Comparison of ENCODE assay signal across 14 cellular contexts in genomic region chr2:213235741-213236140, GRCh38. TPM values are rescaled to one million over a fixed set of nuclear protein-coding genes. Genes with fewer than 3 reads are reported as not detected.
DNase-seq lines count a peak whose midpoint lies in the region; ATAC-seq and TF ChIP-seq lines count a peak whose summit lies in the region.
"Had no signal": no experiment of that assay in that cellular context is flagged by ENCODE, and none has a peak within 500 bp of the region (broad histone marks: within the 10 kb centered on the region; RNA-seq: fewer than 3 reads in every experiment).

No MANE protein-coding gene starts in this region.

- WGBS in GM23248 (ENCODE audit: low coverage in 1 of 2, low lambda C conversion rate in 2 of 2, missing lambda C conversion rate in 2 of 2), 2 experiments: 65 to 71% methylated on average over 1 of the region's 1 CpG

- peaks cover 66% of the 10 kb centered on the region for H3K4me1 Mint-ChIP-seq in activated B cell treated with CpG ODN at 0.5 μM for 24 hours

- H3K36me3 ChIP-seq in BLaER1: no peaks in the 10 kb centered on the region
- H3K36me3 ChIP-seq in GM23248 (ENCODE audit: low read depth): no peaks in the 10 kb centered on the region
- no peaks in the 10 kb centered on the region for H3K36me3 ChIP-seq in OCI-LY1 (ENCODE audit: insufficient read depth, low read length)
- H3K36me3 ChIP-seq in mucosa of descending colon (ENCODE audit: low read depth): no peaks in the 10 kb centered on the region

- H3K27ac ChIP-seq in BLaER1: no peak overlapping the region
- no peak overlapping the region for H3K27ac ChIP-seq in GM23248
- peak overlapping the region; percentile 100 for H3K27ac ChIP-seq in OCI-LY1 (ENCODE audit: low read depth, low read length, poor library complexity, severe bottlenecking)
- H3K27ac ChIP-seq: 22Rv1 had no signal

- H3K9ac ChIP-seq in BLaER1: no peak overlapping the region
- H3K9ac ChIP-seq in GM23248: no peak overlapping the region
- peak overlapping the region; percentile 75 for H3K9ac ChIP-seq in OCI-LY1 (ENCODE audit: low read length)

- H3K27me3 ChIP-seq in BLaER1 (no peaks in the 10 kb centered on the region), GM23248 (replicated peaks; ENCODE audit: insufficient read depth) (no peaks in the 10 kb centered on the region), OCI-LY1 (ENCODE audit: insufficient read depth, low read length) (no peaks in the 10 kb centered on the region)

- H3K9me2 ChIP-seq in GM23248 (ENCODE audit: insufficient read depth) (no peaks in the 10 kb centered on the region), OCI-LY1 (ENCODE audit: low read depth, low read length) (no peaks in the 10 kb centered on the region)

- no peak for ATAC-seq in activated B cell treated with CpG ODN at 0.5 μM for 24 hours (ENCODE audit: low read depth)
- no peak for ATAC-seq in mucosa of descending colon
- no peak for ATAC-seq in GM18909 (IDR thresholded peaks at IDR 0.05; ENCODE audit: poor library complexity, unreplicated experiment)
- ATAC-seq: GM23338 had no signal

- no peaks in the 10 kb centered on the region for H4K20me1 ChIP-seq in BLaER1
- H4K20me1 ChIP-seq in GM23248 (ENCODE audit: insufficient read depth): no peaks in the 10 kb centered on the region
- no peaks in the 10 kb centered on the region for H4K20me1 ChIP-seq in OCI-LY1 (ENCODE audit: insufficient read depth, low read length)

- peaks cover 2% of the 10 kb centered on the region for H3K36me3 Mint-ChIP-seq in activated B cell treated with CpG ODN at 0.5 μM for 24 hours (ENCODE audit: low read depth)

- CTCF ChIA-PET in activated B cell treated with CpG ODN at 0.5 μM for 24 hours (lab: Charles Lee): no interaction called here

- in situ Hi-C loops in GM23248 (cut with MboI): no loop called here

- H3K4me1 ChIP-seq in BLaER1: peaks cover 77% of the 10 kb centered on the region
- peaks cover 39% of the 10 kb centered on the region for H3K4me1 ChIP-seq in GM23248 (ENCODE audit: insufficient read depth)
- peaks cover 100% of the 10 kb centered on the region for H3K4me1 ChIP-seq in OCI-LY1 (ENCODE audit: insufficient read depth, low read length, severe bottlenecking)
- H3K4me1 ChIP-seq in mucosa of descending colon (ENCODE audit: low read depth): no peaks in the 10 kb centered on the region

- intact Hi-C loops in activated B cell treated with CpG ODN at 0.5 μM for 24 hours (cut with micrococcal nuclease) (no loop called here), mucosa of descending colon (cut with DNase I, micrococcal nuclease) (no loop called here)

- H3F3A ChIP-seq in GM23248 (ENCODE audit: insufficient read depth) (peaks cover 27% of the 10 kb centered on the region), OCI-LY1 (ENCODE audit: insufficient read depth, low read length) (peaks cover 30% of the 10 kb centered on the region)

- POLR2A ChIA-PET in activated B cell treated with CpG ODN at 0.5 μM for 24 hours (lab: Charles Lee): interaction anchor here (1.7 to 5.0 kb wide), 2 partner anchors 79 to 84 kb away, joined by 4 to 52 read pairs; partner anchors contain the start of gene IKZF2

- H3K4me2 ChIP-seq in BLaER1 (peak overlapping the region; percentile 2; the same call in 1 of the 2 replicates), GM23248 (ENCODE audit: unreplicated experiment) (no peak overlapping the region), OCI-LY1 (ENCODE audit: low read length) (peak overlapping the region; percentile 73)

- peak overlapping the region; percentile 44 for H3K27ac Mint-ChIP-seq in activated B cell treated with CpG ODN at 0.5 μM for 24 hours
- H3K27ac Mint-ChIP-seq: GM23338 had no signal

- no peaks in the 10 kb centered on the region for H3K9me3 Mint-ChIP-seq in activated B cell treated with CpG ODN at 0.5 μM for 24 hours
- H3K9me3 Mint-ChIP-seq: GM23338 had no signal

- DNase-seq in GM23248 (no peak), activated B cell treated with CpG ODN at 0.5 μM for 24 hours (no peak), mucosa of descending colon (no peak), activated gamma-delta T cell treated with Interleukin-2 at 50 U/mL for 16 hours (no peak), NCI-H2196 (lab: John Stamatoyannopoulos, UW; ENCODE audit: unreplicated experiment) (no peak)
- DNase-seq: Calu3, DMS 273 treated with DMSO at 0.1 percent for 48 hours, EL, H7 had no signal

- H3K9me3 ChIP-seq in BLaER1 (no peaks in the 10 kb centered on the region), GM23248 (ENCODE audit: low read depth) (no peaks in the 10 kb centered on the region), OCI-LY1 (ENCODE audit: low read length) (no peaks in the 10 kb centered on the region), mucosa of descending colon (no peaks in the 10 kb centered on the region)

- TF ChIP-seq CTCF in OCI-LY1 (IDR thresholded peaks at IDR 0.05; ENCODE audit: low read length): no peak
- TF ChIP-seq CTCF in activated B cell treated with CpG ODN at 0.5 μM for 24 hours (IDR thresholded peaks at IDR 0.05): no peak
- no peak for TF ChIP-seq CTCF in mucosa of descending colon (IDR thresholded peaks at IDR 0.05)

- no peaks in the 10 kb centered on the region for H3K79me2 ChIP-seq in GM23248 (ENCODE audit: insufficient read depth)
- peaks cover 10% of the 10 kb centered on the region; the same call in 1 of the 2 replicates for H3K79me2 ChIP-seq in OCI-LY1 (ENCODE audit: insufficient read depth, low read length)

- peak overlapping the region; percentile 75; the same call in 1 of the 2 replicates for H2AFZ ChIP-seq in GM23248
- H2AFZ ChIP-seq in OCI-LY1 (ENCODE audit: low read length): no peak overlapping the region
- H2AFZ ChIP-seq: GM23338 had no signal

- H3K4me3 Mint-ChIP-seq in activated B cell treated with CpG ODN at 0.5 μM for 24 hours: no peak overlapping the region
- H3K4me3 Mint-ChIP-seq: GM23338 had no signal

- H3K4me3 ChIP-seq in BLaER1 (no peak overlapping the region), GM23248 (no peak overlapping the region), OCI-LY1 (ENCODE audit: low read depth, low read length, poor library complexity, severe bottlenecking) (no peak overlapping the region), mucosa of descending colon (no peak overlapping the region)
- H3K4me3 ChIP-seq: GM23338 had no signal

- peaks cover 3% of the 10 kb centered on the region for H3K27me3 Mint-ChIP-seq in activated B cell treated with CpG ODN at 0.5 μM for 24 hours

RNA-seq across cellular contexts. Expression of gene SPAG16, which starts 48.5 kb away (rescaled TPM):
- 25.4 and 28.9 TPM in 2 replicates for total RNA-seq in GM23248 (2014; rRNA removed; shearing (Covaris generic))
- 27.7 and 30.7 TPM in 2 replicates for polyA plus RNA-seq in GM23248 (2016; fragmentation: Nextera tagmentation; extraction: Ambion mirVana)
- total RNA-seq in activated B cell treated with CpG ODN at 0.5 μM for 24 hours (11.2 and 11.5 TPM in 2 replicates), mucosa of descending colon (10 to 100 TPM; 18.1 to 20.3 (median 18.5) TPM)
